In the genomic region with DNA sequence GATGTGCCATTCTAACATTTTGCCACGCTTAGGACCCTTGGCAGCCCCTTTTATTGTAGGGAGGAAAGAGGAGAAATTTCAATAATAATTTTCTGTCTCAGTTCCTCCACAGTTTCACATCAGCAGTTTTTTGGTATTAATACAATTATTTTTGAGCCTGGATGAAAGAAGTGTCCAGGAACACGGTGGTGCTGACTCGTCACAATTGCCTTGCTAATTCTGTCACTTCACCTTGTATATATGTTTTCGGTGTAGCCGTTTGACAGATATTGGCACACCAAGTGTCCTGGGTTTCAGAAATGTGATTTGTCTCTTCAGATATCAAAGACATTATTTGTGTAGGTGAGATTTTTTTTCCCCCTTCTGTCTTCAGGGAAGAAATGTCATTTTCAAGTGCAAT, we compare ENCODE assay signal across 28 cellular contexts.
"Had no signal": no experiment of that assay in that cellular context is flagged by ENCODE, and none has a peak within 500 bp of the region (broad histone marks: within the 10 kb centered on the region; RNA-seq: fewer than 3 reads in every experiment).

No MANE protein-coding gene starts in this region.

- H2AFZ ChIP-seq: neural progenitor cell, parathyroid adenoma had no signal

- H3K4me1 ChIP-seq: left lung, lower lobe of right lung, neural progenitor cell, parathyroid adenoma, right atrium auricular region, suprapubic skin, upper lobe of right lung had no signal

- H3K27ac ChIP-seq: left lung, lower lobe of right lung, neural progenitor cell, neutrophil, parathyroid adenoma, right atrium auricular region, skin epidermis, suprapubic skin, thoracic aorta, tibial artery, upper lobe of right lung had no signal

- H3K9ac ChIP-seq: neural progenitor cell, parathyroid adenoma had no signal

- H3K79me2 ChIP-seq: parathyroid adenoma had no signal

- H3K4me2 ChIP-seq: neural progenitor cell had no signal

- H3K9me3 ChIP-seq: left lung, lower lobe of right lung, neutrophil, right atrium auricular region, suprapubic skin, thoracic aorta, tibial artery, upper lobe of right lung had no signal

- H3K4me3 ChIP-seq: left lung, lower lobe of right lung, neural progenitor cell, right atrium auricular region, skin epidermis, suprapubic skin, thoracic aorta, tibial artery, upper lobe of right lung had no signal

- ATAC-seq: left colon; left lung; lower lobe of right lung; naive thymus-derived CD8-positive, alpha-beta T cell; sciatic nerve; upper lobe of right lung had no signal

- H3K36me3 ChIP-seq: neural progenitor cell, neutrophil had no signal

- H3K27me3 ChIP-seq: left lung, neural progenitor cell, neutrophil, right atrium auricular region, suprapubic skin, tibial artery, upper lobe of right lung had no signal

- DNase-seq: hypothalamus; immature natural killer cell; kidney; left colon; left lung; lower lobe of right lung; mammary epithelial cell; mesenchymal stem cell; naive thymus-derived CD8-positive, alpha-beta T cell; occipital lobe; stimulated activated CD4-positive, alpha-beta T cell treated with anti-CD3 and anti-CD28 coated beads, Interleukin-12 subunit alpha, Interleukin-12 subunit beta, amount 100 ng/mL, for 4 hours; stimulated activated CD4-positive, alpha-beta T cell treated with anti-CD3 and anti-CD28 coated beads, Interleukin-15, amount 100 ng/mL, for 24 hours; stimulated activated CD4-positive, alpha-beta T cell treated with anti-CD3 and anti-CD28 coated beads, Interleukin-2, amount 100 ng/mL, for 24 hours; stimulated activated CD4-positive, alpha-beta T cell treated with anti-CD3 and anti-CD28 coated beads, Interleukin-4, amount 100 ng/mL, for 1 hour; stimulated activated naive CD4-positive, alpha-beta T cell; tibial artery; trophoblast cell; upper lobe of right lung had no signal

- FAIRE-seq: islet of Langerhans, kidney, urothelium cell line had no signal
